In the genomic region with DNA sequence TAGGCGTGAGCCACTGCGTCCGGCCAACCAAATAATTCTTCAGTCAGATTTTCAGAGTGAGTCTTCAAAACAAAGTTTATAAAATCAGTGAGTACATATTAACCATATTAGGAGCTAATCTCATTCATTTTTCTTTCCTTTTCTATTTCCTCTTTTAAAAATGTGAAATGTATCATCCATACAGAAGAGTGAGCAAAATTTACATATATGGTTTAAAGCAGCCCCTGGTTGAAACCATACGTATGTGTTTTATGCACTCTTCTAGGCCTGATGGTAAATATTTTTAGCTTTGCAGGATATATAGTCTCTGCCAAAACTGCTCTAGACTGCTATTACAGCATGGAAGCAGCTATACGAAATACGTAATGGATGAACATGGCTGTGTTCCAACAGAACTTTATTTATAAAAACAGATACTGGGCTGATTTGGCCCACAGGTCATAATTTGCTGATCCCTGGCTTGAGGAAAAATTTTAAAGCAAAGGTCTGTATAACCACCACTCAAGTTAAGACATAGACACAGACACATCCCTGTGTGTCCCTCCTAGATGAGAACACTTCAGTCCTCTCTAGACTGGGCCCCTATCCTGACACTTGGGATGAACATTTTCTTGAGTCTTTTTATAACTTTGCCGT, we compare ENCODE assay signal across 1 cellular context.
TF ChIP-seq lines count a peak whose summit lies in the region.

No MANE protein-coding gene starts in this region.

TF ChIP-seq in HEK293, 187 proteins besides CTCF, POLR2A, EP300 and RAD21 (continued from another document):
- TF ChIP-seq, protein P1, sequence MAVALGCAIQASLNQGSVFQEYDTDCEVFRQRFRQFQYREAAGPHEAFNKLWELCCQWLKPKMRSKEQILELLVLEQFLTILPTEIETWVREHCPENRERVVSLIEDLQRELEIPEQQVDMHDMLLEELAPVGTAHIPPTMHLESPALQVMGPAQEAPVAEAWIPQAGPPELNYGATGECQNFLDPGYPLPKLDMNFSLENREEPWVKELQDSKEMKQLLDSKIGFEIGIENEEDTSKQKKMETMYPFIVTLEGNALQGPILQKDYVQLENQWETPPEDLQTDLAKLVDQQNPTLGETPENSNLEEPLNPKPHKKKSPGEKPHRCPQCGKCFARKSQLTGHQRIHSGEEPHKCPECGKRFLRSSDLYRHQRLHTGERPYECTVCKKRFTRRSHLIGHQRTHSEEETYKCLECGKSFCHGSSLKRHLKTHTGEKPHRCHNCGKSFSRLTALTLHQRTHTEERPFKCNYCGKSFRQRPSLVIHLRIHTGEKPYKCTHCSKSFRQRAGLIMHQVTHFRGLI (tag by site-specific recombination; IDR thresholded peaks at IDR 0.05) = no peak
- TF ChIP-seq SP2 (tag by site-specific recombination; IDR thresholded peaks at IDR 0.05) (no peak), ZNF169 (tag by site-specific recombination; IDR thresholded peaks at IDR 0.05) (no peak), ZNF707 (tag by site-specific recombination; IDR thresholded peaks at IDR 0.05) (no peak), ZNF423 (tag by site-specific recombination; IDR thresholded peaks at IDR 0.05) (no peak), RBAK (tag by site-specific recombination; IDR thresholded peaks at IDR 0.05) (no peak)
